Comparison of ENCODE assay signal across 20 cellular contexts in genomic region chr5:60482301-60482700, GRCh38.
A peak's percentile ranks its signal among the peaks of the same experiment; 100 is the strongest.
DNase-seq lines count a peak whose midpoint lies in the region; ATAC-seq, FAIRE-seq and TF ChIP-seq lines count a peak whose summit lies in the region.
"Had no signal": no experiment of that assay in that cellular context is flagged by ENCODE, and none has a peak within 500 bp of the region (broad histone marks: within the 10 kb centered on the region; RNA-seq: fewer than 3 reads in every experiment).

No MANE protein-coding gene starts in this region.

- H3F3A ChIP-seq in Loucy (ENCODE audit: low read depth): no peaks in the 10 kb centered on the region

- H3K9ac ChIP-seq in Loucy (ENCODE audit: low read depth, low read length, poor library complexity, severe bottlenecking): no peak overlapping the region
- H3K9ac ChIP-seq in K562 (ENCODE audit: insufficient read depth in 1 of 2, low read depth in 2 of 2, low read length in 2 of 2): no peak overlapping the region
- H3K9ac ChIP-seq: GM23248, KMS-11 had no signal

- FAIRE-seq in K562 (lab: Jason Lieb, UNC): no peak
- no peak for FAIRE-seq in HTR-8/SVneo (lab: Jason Lieb, UNC)

- H3K79me2 ChIP-seq in Loucy (ENCODE audit: insufficient read depth, low read length) (no peaks in the 10 kb centered on the region), K562 (ENCODE audit: control insufficient read depth, insufficient read depth, low read length) (no peaks in the 10 kb centered on the region)

- in situ Hi-C loops in K562 (cut with MboI): no loop called here

- H3K4me3 ChIP-seq in BE2C (ENCODE audit: low read depth, low read length): no peak overlapping the region
- no peak overlapping the region for H3K4me3 ChIP-seq in Loucy (ENCODE audit: low read length, poor library complexity, severe bottlenecking)
- no peak overlapping the region for H3K4me3 ChIP-seq in K562
- H3K4me3 ChIP-seq: GM23248, PC-9 had no signal

- POLR2A ChIA-PET in K562 (lab: Yijun Ruan, JAX): no interaction called here

- H3K4me2 ChIP-seq in Loucy (ENCODE audit: low read depth, low read length, poor library complexity, severe bottlenecking): no peak overlapping the region
- H3K4me2 ChIP-seq in K562 (ENCODE audit: insufficient read depth, low read length): no peak overlapping the region
- H3K4me2 ChIP-seq: KMS-11, PC-9 had no signal

- H4K20me1 ChIP-seq in Loucy (ENCODE audit: insufficient read depth, low read length, poor library complexity, severe bottlenecking): no peaks in the 10 kb centered on the region
- H4K20me1 ChIP-seq in K562 (replicated peaks; ENCODE audit: control insufficient read depth, insufficient read depth, low read length): no peaks in the 10 kb centered on the region

- H3K27me3 ChIP-seq in BE2C (no peaks in the 10 kb centered on the region), Loucy (ENCODE audit: insufficient read depth, low read length, poor library complexity, severe bottlenecking) (no peaks in the 10 kb centered on the region), K562 (ENCODE audit: control insufficient read depth in 2 of 2, insufficient read depth in 2 of 2, low read length in 2 of 2) (no peaks in the 10 kb centered on the region)

- CTCF ChIA-PET in K562 (lab: Yijun Ruan, JAX; ENCODE audit: low intra/inter-chr PET ratio): no interaction called here

- H3K27ac ChIP-seq in K562 (ENCODE audit: extremely low read depth, low read depth, low read length): no peak overlapping the region
- H3K27ac ChIP-seq: GM23248, KMS-11, PC-9 had no signal

- TF ChIP-seq POLR2A in K562 (conservative IDR thresholded peaks at IDR 0.05): no peak

- DNase-seq in BE2C (peak; percentile 19), K562 (ENCODE audit: extremely low read depth in 1 of 4, low spot score in 3 of 4) (no peak), left colon (no peak), HTR-8/SVneo (ENCODE audit: insufficient read length, low spot score) (no peak), NCI-H446 treated with DMSO at 0.1 percent for 48 hours (lab: John Stamatoyannopoulos, UW) (no peak)
- DNase-seq: ACHN; CD4-positive, alpha-beta memory T cell; DND-41; GDM1; GM23248; MV-4-11; NCI-H1436 treated with DMSO at 0.1 percent for 48 hours; NCI-H2081 treated with DMSO at 0.1 percent for 48 hours; NCI-H2227 treated with DMSO at 0.1 percent for 48 hours; NCI-H526 treated with DMSO at 0.1 percent for 48 hours; NK-92 treated with Interleukin-12 subunit alpha and Interleukin-12 subunit beta, amount 100 ng/mL, for 24 hours; PC-9 had no signal

- no peak for ATAC-seq in K562
- peak; percentile 75 for ATAC-seq in left colon
- no peak for ATAC-seq in HG02642 (IDR thresholded peaks at IDR 0.05; ENCODE audit: poor library complexity, unreplicated experiment)

- BruUV-seq in K562 (replicated peaks; lab: Mats Ljungman, UMichigan): no TSS peak

- intact Hi-C loops in K562 (cut with micrococcal nuclease) (no loop called here), left colon (cut with DNase I, micrococcal nuclease) (no loop called here)

- no peak for TF ChIP-seq RAD21 in K562 (CRISPR knock-in tag; conservative IDR thresholded peaks at IDR 0.05 in 1 of 2, IDR thresholded peaks at IDR 0.05 in 1 of 2)

- no peaks in the 10 kb centered on the region for H3K36me3 ChIP-seq in BE2C
- H3K36me3 ChIP-seq in Loucy (ENCODE audit: insufficient read depth, low read length): no peaks in the 10 kb centered on the region
- H3K36me3 ChIP-seq in K562 (ENCODE audit: control insufficient read depth, insufficient read depth, low read length): no peaks in the 10 kb centered on the region

- TF ChIP-seq CTCF in BE2C (IDR thresholded peaks at IDR 0.05; ENCODE audit: low read depth, low read length): no peak
- no peak for TF ChIP-seq CTCF in Loucy (conservative IDR thresholded peaks at IDR 0.05; ENCODE audit: low read length)
- no peak for TF ChIP-seq CTCF in K562 (IDR thresholded peaks at IDR 0.05 in 2 of 3, conservative IDR thresholded peaks at IDR 0.05 in 1 of 3; ENCODE audit: insufficient read depth in 2 of 3, low read depth in 1 of 3, low read length in 3 of 3)

- H3K4me1 ChIP-seq in BE2C (peaks cover under 1% of the 10 kb centered on the region), Loucy (ENCODE audit: insufficient read depth, low read length, poor library complexity, severe bottlenecking) (no peaks in the 10 kb centered on the region), K562 (replicated peaks in 1 of 2; ENCODE audit: control insufficient read depth in 2 of 2, insufficient read depth in 2 of 2, low read length in 2 of 2) (no peaks in the 10 kb centered on the region)

- H3K9me1 ChIP-seq in K562 (ENCODE audit: control insufficient read depth, insufficient read depth, low read length): no peaks in the 10 kb centered on the region

- H3K9me2 ChIP-seq in Loucy (replicated peaks; ENCODE audit: low read depth, low read length): no peaks in the 10 kb centered on the region

- H3K9me3 ChIP-seq in BE2C: no peaks in the 10 kb centered on the region
- H3K9me3 ChIP-seq in Loucy (ENCODE audit: insufficient read depth, low read depth, low read length): no peaks in the 10 kb centered on the region
- no peaks in the 10 kb centered on the region for H3K9me3 ChIP-seq in K562 (replicated peaks; ENCODE audit: control insufficient read depth, insufficient read depth, low read depth, low read length)

- WGBS in K562 (ENCODE audit: insufficient coverage, low coverage, missing lambda C conversion rate): 0% methylated on average over 1 of the region's 1 CpG

- H2AFZ ChIP-seq in Loucy (ENCODE audit: low read length) (0 out of 2 replicates have a peak overlapping the region, but pooled peaks have one; percentile 31), K562 (ENCODE audit: low read depth, low read length) (no peak overlapping the region)
- H2AFZ ChIP-seq: GM23248, PC-9 had no signal

- no peak for TF ChIP-seq EP300 in K562 (IDR thresholded peaks at IDR 0.05; ENCODE audit: low read length)

TF ChIP-seq in K562, 482 proteins besides CTCF, POLR2A, EP300 and RAD21:
- TF ChIP-seq ZNF740 (CRISPR knock-in tag; IDR thresholded peaks at IDR 0.05): no peak
- no peak for TF ChIP-seq ZNF740 (tag; IDR thresholded peaks at IDR 0.05)
- peak; percentile 53; the same call in 1 of the 2 replicates for TF ChIP-seq USF2 (CRISPR knock-in tag; IDR thresholded peaks at IDR 0.05)
